Comparison of ENCODE assay signal across 8 cellular contexts in the genomic region with DNA sequence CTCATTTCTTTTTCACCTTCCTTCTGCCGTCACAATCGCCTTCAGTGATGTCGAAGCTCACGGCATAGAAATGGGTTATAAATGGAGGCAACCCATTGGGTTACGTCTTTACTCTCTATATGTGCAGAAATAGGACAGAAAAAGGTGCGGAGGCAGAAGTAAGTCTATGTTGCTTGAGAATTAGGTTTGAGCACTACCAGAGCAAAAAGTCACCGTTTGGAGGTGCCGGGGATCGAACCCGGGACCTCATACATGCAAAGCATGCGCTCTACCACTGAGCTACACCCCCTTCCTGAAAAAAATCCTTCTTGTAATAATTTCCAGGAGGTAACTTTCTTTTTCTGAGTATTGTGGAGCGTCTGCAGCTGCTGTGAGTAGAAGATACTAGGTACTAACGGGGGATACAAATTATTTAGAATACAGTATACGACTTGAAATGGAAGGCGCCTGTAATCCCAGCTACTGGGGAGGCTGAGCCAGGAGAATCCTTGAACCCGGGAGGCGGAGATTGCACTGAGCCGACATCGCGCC.
DNase-seq lines count a peak whose midpoint lies in the region; ATAC-seq, FAIRE-seq and TF ChIP-seq lines count a peak whose summit lies in the region.

No MANE protein-coding gene starts in this region.

- H3K4me2 ChIP-seq in KMS-11: peak overlapping the region; percentile 91

- ATAC-seq in foreskin keratinocyte: peak; percentile 57
- no peak for ATAC-seq in HG02642 (IDR thresholded peaks at IDR 0.05; ENCODE audit: poor library complexity, unreplicated experiment)

- no peaks in the 10 kb centered on the region for H3K36me3 ChIP-seq in ES-I3 (ENCODE audit: insufficient read depth, low read length)
- H3K36me3 ChIP-seq in KMS-11 (ENCODE audit: insufficient read depth): no peaks in the 10 kb centered on the region
- no peaks in the 10 kb centered on the region for H3K36me3 ChIP-seq in vagina

- peak; percentile 81 for FAIRE-seq in TTC549 (lab: Jason Lieb, UNC)
- FAIRE-seq in H54 (lab: Jason Lieb, UNC): no peak

- peak; percentile 58 to 76 for DNase-seq in foreskin keratinocyte
- DNase-seq in stimulated activated CD8-positive, alpha-beta memory T cell treated with anti-CD3 and anti-CD28 coated beads, Interleukin-4, amount 100 ng/mL, for 48 hours: peak; percentile 66
- DNase-seq in H54 (ENCODE audit: insufficient read length, low spot score): no peak
- no peak for DNase-seq in vagina (ENCODE audit: extremely low spot score in 2 of 2)

- H2AFZ ChIP-seq in KMS-11 (ENCODE audit: low read depth): peak overlapping the region; percentile 7

- TF ChIP-seq POLR2A in H54 (IDR thresholded peaks at IDR 0.05; ENCODE audit: low read depth, low read length): no peak
- TF ChIP-seq POLR2A in vagina (IDR thresholded peaks at IDR 0.05): no peak

- H3K9me3 ChIP-seq in ES-I3 (ENCODE audit: control insufficient read depth, insufficient read depth, low read length) (peaks cover 4% of the 10 kb centered on the region; the same call in 1 of the 2 replicates), vagina (no peaks in the 10 kb centered on the region)

- H4K20me1 ChIP-seq in KMS-11 (ENCODE audit: insufficient read depth): no peaks in the 10 kb centered on the region

- TF ChIP-seq CTCF in KMS-11 (conservative IDR thresholded peaks at IDR 0.05; ENCODE audit: low read depth, low read length): no peak
- no peak for TF ChIP-seq CTCF in foreskin keratinocyte (conservative IDR thresholded peaks at IDR 0.05)
- TF ChIP-seq CTCF in vagina (IDR thresholded peaks at IDR 0.05): no peak

- H3K27ac ChIP-seq in KMS-11: no peak overlapping the region
- H3K27ac ChIP-seq in foreskin keratinocyte: no peak overlapping the region
- H3K27ac ChIP-seq in vagina: no peak overlapping the region

- H3K4me3 ChIP-seq in KMS-11 (IDR thresholded peaks at IDR 0.05; ENCODE audit: insufficient read depth, low read depth, low read length) (no peak overlapping the region), vagina (peak overlapping the region in 1 of 2 donors; percentile 11)

- H3K9ac ChIP-seq in ES-I3 (ENCODE audit: low read depth, low read length) (peak overlapping the region; percentile 80), KMS-11 (no peak overlapping the region; the same call in 1 of the 2 replicates)

- intact Hi-C loops in vagina (cut with DNase I): loop anchor here (5.0 kb wide), 1 partner anchor 1378 kb away; no protein-coding TSS in a partner anchor

- H3K79me2 ChIP-seq in KMS-11 (ENCODE audit: insufficient read depth, low read depth): no peaks in the 10 kb centered on the region

- peaks cover 4% of the 10 kb centered on the region; the same call in 1 of the 2 replicates for H3K27me3 ChIP-seq in KMS-11 (ENCODE audit: insufficient read depth, low read depth)
- peaks cover 65% of the 10 kb centered on the region for H3K27me3 ChIP-seq in foreskin keratinocyte
- H3K27me3 ChIP-seq in vagina: peaks cover 6% of the 10 kb centered on the region

- H3K4me1 ChIP-seq in ES-I3 (ENCODE audit: insufficient read depth, low read length) (no peaks in the 10 kb centered on the region), KMS-11 (ENCODE audit: low read depth, poor library complexity, severe bottlenecking) (peaks cover 22% of the 10 kb centered on the region), foreskin keratinocyte (no peaks in the 10 kb centered on the region), vagina (peaks cover 7% of the 10 kb centered on the region)

Comparison
In these comparisons a context has a peak if more than half of its experiments do, and no peak if none do; other contexts are left out.
1. DNase-seq: peak in foreskin keratinocyte (2 of 2) and stimulated activated CD8-positive, alpha-beta memory T cell treated with anti-CD3 and anti-CD28 coated beads, Interleukin-4, amount 100 ng/mL, for 48 hours (single experiment); none in H54 (single experiment) and vagina (0 of 2).